In genomic region chr10:45202242-45202641, GRCh38 we compare ENCODE assay signal across 6 cellular contexts.
"Had no signal": no experiment of that assay in that cellular context is flagged by ENCODE, and none has a peak within 500 bp of the region (broad histone marks: within the 10 kb centered on the region; RNA-seq: fewer than 3 reads in every experiment).

No MANE protein-coding gene starts in this region.

- FAIRE-seq: HTR-8/SVneo had no signal

- H3K9ac ChIP-seq: KMS-11 had no signal

- H3K27ac ChIP-seq: HL-60, KMS-11 had no signal

- H3K4me2 ChIP-seq: KMS-11 had no signal

- DNase-seq: IMR-90, KBM-7, KG1 had no signal
